Comparison of ENCODE assay signal across 20 cellular contexts in genomic region chr2:50648031-50648430, GRCh38.
"Had no signal": no experiment of that assay in that cellular context is flagged by ENCODE, and none has a peak within 500 bp of the region (broad histone marks: within the 10 kb centered on the region; RNA-seq: fewer than 3 reads in every experiment).

No MANE protein-coding gene starts in this region.

- H3K27ac ChIP-seq: KMS-11, SJCRH30, WERI-Rb-1 had no signal

- DNase-seq: activated CD4-positive, alpha-beta memory T cell treated with anti-CD3 and anti-CD28 coated beads, Interleukin-2, amount 10 ng/mL, durations not matched to agents 7 days and 5 days; activated CD4-positive, alpha-beta T cell treated with anti-CD3 and anti-CD28 coated beads for 36 hours; activated CD4-positive, alpha-beta T cell treated with anti-CD3 and anti-CD28 coated beads, Interleukin-2, amount 50 U/mL, for 1 hour; activated gamma-delta T cell treated with Interleukin-2 at 50 U/mL for 16 hours; activated naive CD4-positive, alpha-beta T cell treated with anti-CD3 and anti-CD28 coated beads, Interleukin-2, amount 10 ng/mL, durations not matched to agents 7 days and 5 days; activated naive CD8-positive, alpha-beta T cell treated with anti-CD3 and anti-CD28 coated beads for 36 hours; activated T-cell treated with anti-CD3 and anti-CD28 coated beads for 4 hours; activated T-cell treated with anti-CD3 and anti-CD28 coated beads, Interleukin-2, amount 50 U/mL, for 72 hours; central memory CD4-positive, alpha-beta T cell; NCI-H1092; NCI-H1417; NCI-H2029 treated with DMSO at 0.1 percent for 48 hours; NCI-H526; NCI-H82; RPMI8226; SJCRH30; SK-N-SH; T-helper 1 cell; WERI-Rb-1 had no signal

- H3K9me3 ChIP-seq: SJCRH30, SK-N-SH had no signal

- H3K36me3 ChIP-seq: SJCRH30, WERI-Rb-1 had no signal

- H3K4me3 ChIP-seq: SJCRH30 had no signal

- H3K4me1 ChIP-seq: SJCRH30 had no signal
